In the genomic region with DNA sequence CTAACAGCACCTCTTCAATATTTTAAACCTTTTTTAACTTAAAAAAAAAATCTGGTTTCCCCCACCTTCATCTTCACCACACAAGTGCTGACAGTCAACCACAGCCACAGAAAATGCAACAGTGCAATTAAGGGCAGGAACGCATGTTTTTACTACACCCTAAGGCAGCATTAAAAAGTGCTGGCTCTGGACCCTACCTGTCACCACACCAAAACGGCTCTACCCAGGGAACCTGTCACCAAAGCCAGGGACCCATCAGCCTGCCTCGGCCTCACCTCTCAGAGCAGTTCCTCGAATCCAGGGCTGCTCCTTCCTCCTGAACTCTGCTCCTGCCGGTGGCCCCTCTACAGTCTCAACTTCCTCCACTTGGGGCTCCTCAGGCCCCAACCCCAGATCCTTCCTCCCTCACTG, we compare ENCODE assay signal across 13 cellular contexts. TPM values are rescaled to one million over a fixed set of nuclear protein-coding genes. Genes with fewer than 3 reads are reported as not detected.
DNase-seq lines count a peak whose midpoint lies in the region; ATAC-seq and TF ChIP-seq lines count a peak whose summit lies in the region.
"Had no signal": no experiment of that assay in that cellular context is flagged by ENCODE, and none has a peak within 500 bp of the region (broad histone marks: within the 10 kb centered on the region; RNA-seq: fewer than 3 reads in every experiment).

No MANE protein-coding gene starts in this region.

- CTCF ChIA-PET in activated CD4-positive, alpha-beta memory T cell treated with anti-CD3 and anti-CD28 coated beads for 36 hours (lab: Charles Lee): interaction anchor here (0.8 kb wide), 1 partner anchor 22 kb away, joined by 3 read pairs; a partner anchor contains a TSS

- H3K4me3 ChIP-seq in GM12864 (ENCODE audit: low read depth, low read length): peak overlapping the region; percentile 3; the same call in 1 of the 2 replicates
- H3K4me3 ChIP-seq: lower lobe of right lung, SJCRH30 had no signal

- H3K27me3 Mint-ChIP-seq in activated CD4-positive, alpha-beta memory T cell treated with anti-CD3 and anti-CD28 coated beads for 36 hours: no peaks in the 10 kb centered on the region
- H3K27me3 Mint-ChIP-seq in naive B cell: no peaks in the 10 kb centered on the region

- intact Hi-C loops in activated CD4-positive, alpha-beta memory T cell treated with anti-CD3 and anti-CD28 coated beads for 36 hours (cut with micrococcal nuclease): loop anchor here (1.0 kb wide), 1 partner anchor 10 kb away; no protein-coding TSS in a partner anchor

- in situ Hi-C loops in GM13976 (cut with MboI; ENCODE audit: low sequenced_read_pairs, unreplicated experiment): no loop called here

- no peaks in the 10 kb centered on the region for H3K36me3 Mint-ChIP-seq in activated CD4-positive, alpha-beta memory T cell treated with anti-CD3 and anti-CD28 coated beads for 36 hours
- H3K36me3 Mint-ChIP-seq in naive B cell: no peaks in the 10 kb centered on the region

- DNase-seq in GM12864 (ENCODE audit: low read depth) (no peak), naive B cell (peak; percentile 26), NCI-H510A (lab: John Stamatoyannopoulos, UW) (no peak), GM13976 (ENCODE audit: low spot score) (no peak), ureter (ENCODE audit: low spot score) (no peak)
- DNase-seq in activated CD4-positive, alpha-beta memory T cell treated with anti-CD3 and anti-CD28 coated beads for 36 hours: peak; percentile 66
- DNase-seq: cortex of kidney, EL, lower lobe of right lung, NCI-H2171, SJCRH30 had no signal

- POLR2A ChIA-PET in activated CD4-positive, alpha-beta memory T cell treated with anti-CD3 and anti-CD28 coated beads for 36 hours (lab: Charles Lee): interaction anchor here (2.8 kb wide), 1 partner anchor 33 kb away, joined by 13 read pairs; a partner anchor contains a TSS

- peak; percentile 4 for ATAC-seq in HG03442 (IDR thresholded peaks at IDR 0.05; ENCODE audit: unreplicated experiment)
- ATAC-seq in naive B cell (ENCODE audit: low read depth in 2 of 2): peak; percentile 61 to 65
- no peak for ATAC-seq in HG03432 (IDR thresholded peaks at IDR 0.05; ENCODE audit: unreplicated experiment)

- no peak for TF ChIP-seq CTCF in GM12864 (IDR thresholded peaks at IDR 0.05; ENCODE audit: low read depth, low read length, missing control alignments)
- no peak for TF ChIP-seq CTCF in GM13976 (IDR thresholded peaks at IDR 0.05; ENCODE audit: borderline replicate concordance, control extremely low read depth, extremely low read depth, insufficient read depth, missing control alignments)

- no peaks in the 10 kb centered on the region for H3K9me3 Mint-ChIP-seq in activated CD4-positive, alpha-beta memory T cell treated with anti-CD3 and anti-CD28 coated beads for 36 hours
- H3K9me3 Mint-ChIP-seq in naive B cell: no peaks in the 10 kb centered on the region

- peak overlapping the region; percentile 65 for H3K4me3 Mint-ChIP-seq in activated CD4-positive, alpha-beta memory T cell treated with anti-CD3 and anti-CD28 coated beads for 36 hours
- peak overlapping the region; percentile 38 to 87 (median 79) for H3K4me3 Mint-ChIP-seq in naive B cell

- H3K4me1 Mint-ChIP-seq in activated CD4-positive, alpha-beta memory T cell treated with anti-CD3 and anti-CD28 coated beads for 36 hours (ENCODE audit: low read depth): peaks cover 64% of the 10 kb centered on the region
- H3K4me1 Mint-ChIP-seq in naive B cell: peaks cover 67 to 86% (median 80%) of the 10 kb centered on the region in 3 donors

- H3K27ac Mint-ChIP-seq in activated CD4-positive, alpha-beta memory T cell treated with anti-CD3 and anti-CD28 coated beads for 36 hours: peak overlapping the region; percentile 90
- peak overlapping the region; percentile 57 to 97 (median 84) for H3K27ac Mint-ChIP-seq in naive B cell

RNA-seq across cellular contexts. Expression of a gene that starts 22.5 kb away (rescaled TPM):
- total RNA-seq in activated CD4-positive, alpha-beta memory T cell treated with anti-CD3 and anti-CD28 coated beads for 36 hours: 10 to 100 TPM; 42.0 to 46.0 TPM
- 10 to 100 TPM; 15.4 to 26.2 (median 19.4) TPM for polyA plus RNA-seq in naive B cell (ENCODE audit: low read depth in 6 of 6)
- total RNA-seq in ureter: 62.3 TPM

RNA-seq across cellular contexts. Expression of a gene that starts 33.3 kb away (rescaled TPM):
- 10 to 100 TPM; 12.0 to 14.5 TPM for total RNA-seq in activated CD4-positive, alpha-beta memory T cell treated with anti-CD3 and anti-CD28 coated beads for 36 hours
- polyA plus RNA-seq in naive B cell (ENCODE audit: low read depth in 6 of 6): 10 to 100 TPM in 1 of 6 donors, 1 to 10 TPM in 5; 2.0 to 10.9 (median 5.4) TPM
- 14.1 TPM for total RNA-seq in ureter

RNA-seq across cellular contexts. Expression of a gene that starts 52.4 kb away (rescaled TPM):
- total RNA-seq in activated CD4-positive, alpha-beta memory T cell treated with anti-CD3 and anti-CD28 coated beads for 36 hours: 10 to 100 TPM; 50.8 TPM
- 10 to 100 TPM in 2 of 6 donors, 1 to 10 TPM in 4; 3.2 to 19.5 (median 9.4) TPM for polyA plus RNA-seq in naive B cell (ENCODE audit: low read depth in 6 of 6)
- total RNA-seq in ureter: 56.9 TPM

Comparison
In these comparisons a context has a peak if more than half of its experiments do, and no peak if none do; other contexts are left out.
1. DNase-seq: peak in activated CD4-positive, alpha-beta memory T cell treated with anti-CD3 and anti-CD28 coated beads for 36 hours (single experiment) and naive B cell (single experiment); none in GM12864 (single experiment), NCI-H510A (single experiment), GM13976 (single experiment) and ureter (single experiment).